Comparison of ENCODE assay signal across 22 cellular contexts in genomic region chr1:31830511-31830910, GRCh38. TPM values are rescaled to one million over a fixed set of nuclear protein-coding genes. Genes with fewer than 3 reads are reported as not detected.
DNase-seq lines count a peak whose midpoint lies in the region; ATAC-seq, FAIRE-seq and TF ChIP-seq lines count a peak whose summit lies in the region.
"Had no signal": no experiment of that assay in that cellular context is flagged by ENCODE, and none has a peak within 500 bp of the region (broad histone marks: within the 10 kb centered on the region; RNA-seq: fewer than 3 reads in every experiment).

No MANE protein-coding gene starts in this region.

- TF ChIP-seq POLR2A in HepG2 (IDR thresholded peaks at IDR 0.05; ENCODE audit: insufficient read depth in 1 of 2, low read depth in 2 of 2, low read length in 2 of 2): no peak
- TF ChIP-seq POLR2A in GM18505 (IDR thresholded peaks at IDR 0.05; ENCODE audit: borderline replicate concordance, extremely low read depth, insufficient read depth, insufficient read length): no peak

- no peaks in the 10 kb centered on the region for H3K36me3 Mint-ChIP-seq in activated T-cell treated with anti-CD3 and anti-CD28 coated beads, Interleukin-2, amount 50 U/mL, for 24 hours (ENCODE audit: low read depth)
- H3K36me3 Mint-ChIP-seq: CD14-positive monocyte; stimulated activated naive B cell treated with anti-CD40 and anti-IgM and Interleukin-4, amounts not matched to agents 10 μg/mL and 1 μg/mL and 100 μg/mL, for 72 hours had no signal

- peaks cover 33% of the 10 kb centered on the region for H3K4me1 Mint-ChIP-seq in activated T-cell treated with anti-CD3 and anti-CD28 coated beads, Interleukin-2, amount 50 U/mL, for 24 hours (ENCODE audit: low read depth)

- POLR2A ChIA-PET in HepG2 (lab: Yijun Ruan, JAX): no interaction called here

- intact Hi-C loops in HepG2 (cut with micrococcal nuclease; ENCODE audit: unreplicated experiment): no loop called here

- no peak overlapping the region for H3K27ac Mint-ChIP-seq in activated T-cell treated with anti-CD3 and anti-CD28 coated beads, Interleukin-2, amount 50 U/mL, for 24 hours
- H3K27ac Mint-ChIP-seq: activated CD8-positive, alpha-beta T cell treated with anti-CD3 and anti-CD28 coated beads for 36 hours; activated naive CD4-positive, alpha-beta T cell treated with anti-CD3 and anti-CD28 coated beads for 36 hours; CD14-positive monocyte; stimulated activated naive B cell treated with anti-CD40 and anti-IgM and Interleukin-4, amounts not matched to agents 10 μg/mL and 1 μg/mL and 100 μg/mL, for 72 hours had no signal

- CTCF ChIA-PET in HepG2 (lab: Yijun Ruan, JAX; ENCODE audit: low intra/inter-chr PET ratio, low total read pairs): no interaction called here

- H3K27me3 Mint-ChIP-seq in activated T-cell treated with anti-CD3 and anti-CD28 coated beads, Interleukin-2, amount 50 U/mL, for 24 hours: no peaks in the 10 kb centered on the region
- H3K27me3 Mint-ChIP-seq: activated CD8-positive, alpha-beta T cell treated with anti-CD3 and anti-CD28 coated beads for 36 hours; stimulated activated naive B cell treated with anti-CD40 and anti-IgM and Interleukin-4, amounts not matched to agents 10 μg/mL and 1 μg/mL and 100 μg/mL, for 72 hours had no signal

- no peaks in the 10 kb centered on the region for H3K36me3 ChIP-seq in HepG2 (replicated peaks in 1 of 2; ENCODE audit: control insufficient read depth in 1 of 2, insufficient read depth in 2 of 2, low read length in 2 of 2)
- H3K36me3 ChIP-seq: colonic mucosa, thoracic aorta had no signal

- ATAC-seq in HepG2 (peak; percentile 57), GM18505 (IDR thresholded peaks at IDR 0.05; ENCODE audit: unreplicated experiment) (no peak)
- ATAC-seq: activated CD8-positive, alpha-beta T cell treated with anti-CD3 and anti-CD28 coated beads for 36 hours; GM12878; SK-N-SH treated with all-trans-retinoic acid at 6 μM for 48 hours; stimulated activated naive B cell treated with anti-CD40 and anti-IgM and Interleukin-4, amounts not matched to agents 10 μg/mL and 1 μg/mL and 100 μg/mL, for 72 hours had no signal

- BruUV-seq in HepG2 (replicated peaks; lab: Mats Ljungman, UMichigan): no TSS peak

- H3K4me3 ChIP-seq in HepG2 (replicated peaks in 1 of 3; ENCODE audit: insufficient read depth in 1 of 3, low read depth in 2 of 3, low read length in 3 of 3): peak overlapping the region in 1 of 3 experiments; percentile 31; a peak in 1 of 6 replicates
- H3K4me3 ChIP-seq: colonic mucosa, GM12878, skin epidermis, thoracic aorta had no signal

- H3K9ac ChIP-seq in HepG2 (ENCODE audit: insufficient read depth, low read depth, low read length): peak overlapping the region; percentile 3; the same call in 1 of the 2 replicates

- TF ChIP-seq EP300 in HepG2 (IDR thresholded peaks at IDR 0.05; ENCODE audit: low read depth in 2 of 2, low read length in 2 of 2) (no peak), HepG2 (CRISPR knock-in tag; IDR thresholded peaks at IDR 0.05; ENCODE audit: borderline replicate concordance) (no peak)

- DNase-seq in DMS153 treated with DMSO at 0.1 percent for 48 hours (lab: John Stamatoyannopoulos, UW; ENCODE audit: unreplicated experiment) (peak; percentile 51), NCI-H146 (lab: John Stamatoyannopoulos, UW) (peak; percentile 72), NCI-H774 (lab: John Stamatoyannopoulos, UW) (peak; percentile 67), HepG2 (ENCODE audit: low spot score) (no peak)
- no peak for DNase-seq in stimulated activated CD4-positive, alpha-beta T cell treated with anti-CD3 and anti-CD28 coated beads, Interleukin-4, amount 100 ng/mL, for 24 hours
- DNase-seq in activated T-cell treated with anti-CD3 and anti-CD28 coated beads, Interleukin-2, amount 50 U/mL, for 24 hours: no peak
- DNase-seq in activated CD4-positive, CD25-positive, alpha-beta regulatory T cell treated with anti-CD3 and anti-CD28 coated beads, Interleukin-2, amount 50 U/mL, for 72 hours: no peak
- DNase-seq: activated CD8-positive, alpha-beta T cell treated with anti-CD3 and anti-CD28 coated beads for 36 hours; activated naive CD4-positive, alpha-beta T cell treated with anti-CD3 and anti-CD28 coated beads for 36 hours; amygdala; colonic mucosa; NCI-H1105 treated with DMSO at 0.1 percent for 48 hours; nucleus accumbens; stimulated activated naive B cell treated with anti-CD40 and anti-IgM and Interleukin-4, amounts not matched to agents 10 μg/mL and 1 μg/mL and 100 μg/mL, for 72 hours had no signal

- H3K9me3 ChIP-seq in HepG2 (ENCODE audit: low read length): no peaks in the 10 kb centered on the region
- H3K9me3 ChIP-seq: colonic mucosa, thoracic aorta had no signal

- in situ Hi-C loops in HepG2 (cut with HindIII; ENCODE audit: extremely low pct_ligation_motif_present, low pct_unique_long_range_greater_than_20kb): no loop called here

- no peak for FAIRE-seq in HepG2 (lab: Jason Lieb, UNC)
- FAIRE-seq: bronchial epithelial cell, endometrium, GM12878 had no signal

- WGBS in HepG2 (ENCODE audit: low lambda C conversion rate): no CpG with 5 or more reads among the region's 8 CpGs

- H3K27ac ChIP-seq in HepG2 (ENCODE audit: extremely low read length, insufficient read depth, low read length): no peak overlapping the region
- H3K27ac ChIP-seq: colonic mucosa, skin epidermis, thoracic aorta had no signal

- TF ChIP-seq RAD21 in HepG2 (CRISPR knock-in tag; IDR thresholded peaks at IDR 0.05): no peak

- H3K4me3 Mint-ChIP-seq in activated T-cell treated with anti-CD3 and anti-CD28 coated beads, Interleukin-2, amount 50 U/mL, for 24 hours: no peak overlapping the region
- H3K4me3 Mint-ChIP-seq: activated CD8-positive, alpha-beta T cell treated with anti-CD3 and anti-CD28 coated beads for 36 hours; activated naive CD4-positive, alpha-beta T cell treated with anti-CD3 and anti-CD28 coated beads for 36 hours; CD14-positive monocyte; stimulated activated naive B cell treated with anti-CD40 and anti-IgM and Interleukin-4, amounts not matched to agents 10 μg/mL and 1 μg/mL and 100 μg/mL, for 72 hours had no signal

- H3K9me3 Mint-ChIP-seq in activated T-cell treated with anti-CD3 and anti-CD28 coated beads, Interleukin-2, amount 50 U/mL, for 24 hours: no peaks in the 10 kb centered on the region
- H3K9me3 Mint-ChIP-seq: activated CD8-positive, alpha-beta T cell treated with anti-CD3 and anti-CD28 coated beads for 36 hours; activated naive CD4-positive, alpha-beta T cell treated with anti-CD3 and anti-CD28 coated beads for 36 hours; stimulated activated naive B cell treated with anti-CD40 and anti-IgM and Interleukin-4, amounts not matched to agents 10 μg/mL and 1 μg/mL and 100 μg/mL, for 72 hours had no signal

- peaks cover 47% of the 10 kb centered on the region for H3K4me1 ChIP-seq in HepG2 (ENCODE audit: insufficient read depth, low read length)
- H3K4me1 ChIP-seq: colonic mucosa had no signal

- peaks cover 5 to 21% of the 10 kb centered on the region in 2 experiments; a peak in 4 of 5 replicates for H3K27me3 ChIP-seq in HepG2 (ENCODE audit: control insufficient read depth in 1 of 2, insufficient read depth in 2 of 2, low read length in 2 of 2)
- H3K27me3 ChIP-seq: colonic mucosa had no signal

- no peaks in the 10 kb centered on the region for H4K20me1 ChIP-seq in HepG2 (ENCODE audit: insufficient read depth, low read length)

- no peak for TF ChIP-seq CTCF in HepG2 (CRISPR knock-in tag; IDR thresholded peaks at IDR 0.05)

- H2AFZ ChIP-seq in HepG2 (ENCODE audit: low read length): no peak overlapping the region

- no peaks in the 10 kb centered on the region for H3K79me2 ChIP-seq in HepG2 (ENCODE audit: insufficient read depth, low read length)

- H3K4me2 ChIP-seq in HepG2 (ENCODE audit: low read depth, low read length): peak overlapping the region; percentile 51

TF ChIP-seq in HepG2, 621 proteins besides CTCF, POLR2A, EP300 and RAD21 (continues in another document):
- TF ChIP-seq SNAPC2 (CRISPR knock-in tag; IDR thresholded peaks at IDR 0.05): no peak
- TF ChIP-seq ZNF784 (CRISPR knock-in tag; IDR thresholded peaks at IDR 0.05; ENCODE audit: borderline replicate concordance): no peak
- TF ChIP-seq KLF12 (CRISPR knock-in tag; IDR thresholded peaks at IDR 0.05; ENCODE audit: borderline replicate concordance): no peak
- TF ChIP-seq SALL1 (CRISPR knock-in tag; IDR thresholded peaks at IDR 0.05): peak; percentile 34; the same call in 1 of the 2 replicates
- no peak for TF ChIP-seq HDAC1 (CRISPR knock-in tag; IDR thresholded peaks at IDR 0.05)
- TF ChIP-seq ATF1 (CRISPR knock-in tag; IDR thresholded peaks at IDR 0.05): no peak
- no peak for TF ChIP-seq NBN (conservative IDR thresholded peaks at IDR 0.05)

RNA-seq across cellular contexts. Expression of gene SPOCD1, which starts 14.7 kb away (rescaled TPM):
- 0.08 and 0.24 TPM in 2 replicates for total RNA-seq in HepG2 (2016; rRNA removed; fragmentation: Illumina TruSeq; extraction: Trizol)
- not detected in 2 replicates for total RNA-seq in HepG2 (2016; cell fraction: cytosol; rRNA removed; fragmentation: Illumina TruSeq; extraction: Trizol; ENCODE audit: low read depth)
- total RNA-seq in HepG2 (2016; cell fraction: insoluble cytoplasmic fraction; rRNA removed; fragmentation: Illumina TruSeq; extraction: Trizol): 0.12 and 0.15 TPM in 2 replicates
- total RNA-seq in HepG2 (2016; cell fraction: membrane; rRNA removed; fragmentation: Illumina TruSeq; extraction: Trizol): 0.09 and 0.17 TPM in 2 replicates
- total RNA-seq in HepG2 (2016; cell fraction: nucleus; rRNA removed; fragmentation: Illumina TruSeq; extraction: Trizol): 0.09 TPM in 1 of 2 replicates, not detected in the other
- polyA plus RNA-seq in HepG2 (2011; rRNA removed): 0.26 and 0.29 TPM in 2 replicates
- 0.09 and 0.24 TPM in 2 replicates for polyA plus RNA-seq in HepG2 (2011; cell fraction: cytosol; rRNA removed)
- polyA plus RNA-seq in HepG2 (2011; cell fraction: nucleus; rRNA removed): 0.57 and 0.74 TPM in 2 replicates
- polyA plus RNA-seq in HepG2 (2012): 0.07 and 0.09 TPM in 2 replicates
- not detected in 2 replicates for polyA plus RNA-seq in HepG2 (2016; cell fraction: cytosol; fragmentation: Illumina TruSeq; extraction: Trizol; ENCODE audit: low read depth)
- polyA plus RNA-seq in HepG2 (2016; cell fraction: insoluble cytoplasmic fraction; fragmentation: Illumina TruSeq; extraction: Trizol; ENCODE audit: low read depth): 0.24 TPM in 1 of 2 replicates, not detected in the other
- polyA plus RNA-seq in HepG2 (2016; cell fraction: membrane; fragmentation: Illumina TruSeq; extraction: Trizol; ENCODE audit: low read depth): 0.12 TPM in 1 of 2 replicates, not detected in the other
- polyA plus RNA-seq in HepG2 (2016; cell fraction: nucleus; fragmentation: Illumina TruSeq; extraction: Trizol; ENCODE audit: insufficient read depth, low read depth): 0.65 and 1.1 TPM in 2 replicates
- polyA minus RNA-seq in HepG2 (2011; rRNA and poly(A)+ RNA removed; ENCODE audit: low replicate concordance): 1.4 and 1.6 TPM in 2 replicates
- not detected in 2 replicates for polyA minus RNA-seq in HepG2 (2011; cell fraction: cytosol; rRNA and poly(A)+ RNA removed)
- polyA minus RNA-seq in HepG2 (2011; cell fraction: nucleus; rRNA and poly(A)+ RNA removed): not detected in 2 replicates
- total RNA-seq: activated CD8-positive, alpha-beta T cell treated with anti-CD3 and anti-CD28 coated beads for 36 hours had no signal
- polyA plus RNA-seq: CD14-positive monocyte had no signal

Comparison
In these comparisons a context has a peak if more than half of its experiments do, and no peak if none do; other contexts are left out.
1. DNase-seq: peak in DMS153 treated with DMSO at 0.1 percent for 48 hours (single experiment), NCI-H146 (single experiment) and NCI-H774 (single experiment); none in HepG2 (single experiment), stimulated activated CD4-positive, alpha-beta T cell treated with anti-CD3 and anti-CD28 coated beads, Interleukin-4, amount 100 ng/mL, for 24 hours (single experiment), activated T-cell treated with anti-CD3 and anti-CD28 coated beads, Interleukin-2, amount 50 U/mL, for 24 hours (single experiment) and activated CD4-positive, CD25-positive, alpha-beta regulatory T cell treated with anti-CD3 and anti-CD28 coated beads, Interleukin-2, amount 50 U/mL, for 72 hours (single experiment).